23 cellular contexts compared by ENCODE assay signal in the genomic region with DNA sequence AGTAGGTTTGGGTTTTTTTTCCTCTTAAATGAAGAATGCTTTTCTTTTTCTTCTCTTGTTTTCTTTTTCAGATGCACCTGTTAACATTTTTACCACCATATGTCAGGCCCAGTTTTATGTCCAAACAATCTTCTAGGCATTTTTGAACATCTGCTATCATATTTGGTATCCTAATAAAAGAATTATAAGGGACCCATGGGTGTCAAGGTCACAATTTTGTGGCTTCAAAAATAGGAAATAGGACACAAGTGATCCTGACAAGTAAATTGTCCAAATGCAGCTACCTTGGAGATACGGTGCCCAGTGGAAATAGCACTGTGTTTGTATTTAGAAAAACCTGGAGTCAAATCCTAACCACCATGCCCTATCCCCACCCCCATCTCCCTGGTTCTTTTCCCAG.
DNase-seq lines count a peak whose midpoint lies in the region; ATAC-seq lines count a peak whose summit lies in the region.
"Had no signal": no experiment of that assay in that cellular context is flagged by ENCODE, and none has a peak within 500 bp of the region (broad histone marks: within the 10 kb centered on the region; RNA-seq: fewer than 3 reads in every experiment).

No MANE protein-coding gene starts in this region.

- CTCF ChIA-PET in naive thymus-derived CD4-positive, alpha-beta T cell (lab: Charles Lee) = no interaction called here

- no peak overlapping the region for H3K4me3 ChIP-seq in naive thymus-derived CD4-positive, alpha-beta T cell (ENCODE audit: low read length)
- H3K4me3 ChIP-seq: A549; BLaER1 treated with 17β-estradiol and CSF1 and Interleukin-3, amounts not matched to agents 10 nM and 100 nM; GM12878 had no signal

- no peak for ATAC-seq in naive thymus-derived CD4-positive, alpha-beta T cell
- ATAC-seq: A549, GM12878 had no signal

- no peaks in the 10 kb centered on the region for H3K27me3 ChIP-seq in naive thymus-derived CD4-positive, alpha-beta T cell (ENCODE audit: control insufficient read depth in 2 of 2, insufficient read depth in 2 of 2, low read length in 2 of 2)
- H3K27me3 ChIP-seq: BE2C; BLaER1 treated with 17β-estradiol and CSF1 and Interleukin-3, amounts not matched to agents 10 nM and 100 nM had no signal

- H3K4me1 ChIP-seq in naive thymus-derived CD4-positive, alpha-beta T cell (ENCODE audit: control insufficient read depth in 2 of 2, insufficient read depth in 2 of 2, low read length in 2 of 2) = no peaks in the 10 kb centered on the region
- H3K4me1 ChIP-seq: A549; BE2C; BLaER1 treated with 17β-estradiol and CSF1 and Interleukin-3, amounts not matched to agents 10 nM and 100 nM had no signal

- H3K27ac ChIP-seq in naive thymus-derived CD4-positive, alpha-beta T cell (ENCODE audit: low read depth, low read length) = no peak overlapping the region
- H3K27ac ChIP-seq: A549; BLaER1 treated with 17β-estradiol and CSF1 and Interleukin-3, amounts not matched to agents 10 nM and 100 nM had no signal

- no peaks in the 10 kb centered on the region for H3K36me3 ChIP-seq in naive thymus-derived CD4-positive, alpha-beta T cell (ENCODE audit: control insufficient read depth in 2 of 3, insufficient read depth in 3 of 3, low read length in 3 of 3)
- H3K36me3 ChIP-seq: BE2C; BLaER1 treated with 17β-estradiol and CSF1 and Interleukin-3, amounts not matched to agents 10 nM and 100 nM had no signal

- peaks cover 0 to 12% (median 0%) of the 10 kb centered on the region in 5 donors for H3K27me3 Mint-ChIP-seq in naive thymus-derived CD4-positive, alpha-beta T cell
- H3K27me3 Mint-ChIP-seq: CD4-positive, alpha-beta T cell; CD8-positive, alpha-beta memory T cell had no signal

- DNase-seq in DMS 273 treated with DMSO at 0.1 percent for 48 hours (lab: John Stamatoyannopoulos, UW) (peak; percentile 8), NCI-H2171 (lab: John Stamatoyannopoulos, UW) (peak; percentile 69), NCI-H524 treated with DMSO at 0.1 percent for 48 hours (lab: John Stamatoyannopoulos, UW) (peak; percentile 59), cerebellum (ENCODE audit: low spot score) (peak; percentile 53), medulla oblongata (ENCODE audit: extremely low spot score) (no peak), NCI-H2081 treated with DMSO at 0.1 percent for 48 hours (lab: John Stamatoyannopoulos, UW) (no peak), NCI-H446 treated with DMSO at 0.1 percent for 48 hours (lab: John Stamatoyannopoulos, UW) (no peak)
- no peak for DNase-seq in naive thymus-derived CD4-positive, alpha-beta T cell
- DNase-seq: 8988T; ACHN; AML-193; BE2C; CD4-positive, alpha-beta T cell; CD8-positive, alpha-beta memory T cell; DMS153; DND-41; GDM1; H7; HCEC 1CT had no signal

- no peaks in the 10 kb centered on the region for H3K9me3 ChIP-seq in naive thymus-derived CD4-positive, alpha-beta T cell (ENCODE audit: control insufficient read depth in 2 of 3, low read length in 3 of 3)
- H3K9me3 ChIP-seq: A549; BE2C; BLaER1 treated with 17β-estradiol and CSF1 and Interleukin-3, amounts not matched to agents 10 nM and 100 nM had no signal

- intact Hi-C loops in naive thymus-derived CD4-positive, alpha-beta T cell (cut with micrococcal nuclease) = no loop called here

- H3K4me3 Mint-ChIP-seq in naive thymus-derived CD4-positive, alpha-beta T cell = no peak overlapping the region
- H3K4me3 Mint-ChIP-seq: CD14-positive monocyte; CD4-positive, alpha-beta T cell; CD8-positive, alpha-beta memory T cell had no signal

- H3K36me3 Mint-ChIP-seq in naive thymus-derived CD4-positive, alpha-beta T cell = no peaks in the 10 kb centered on the region
- H3K36me3 Mint-ChIP-seq: CD14-positive monocyte; CD8-positive, alpha-beta memory T cell had no signal

- H3K27ac Mint-ChIP-seq in naive thymus-derived CD4-positive, alpha-beta T cell = no peak overlapping the region
- H3K27ac Mint-ChIP-seq: CD14-positive monocyte; CD4-positive, alpha-beta T cell; CD8-positive, alpha-beta memory T cell had no signal

- H3K9me3 Mint-ChIP-seq in naive thymus-derived CD4-positive, alpha-beta T cell = peaks cover 0 to 8% (median 0%) of the 10 kb centered on the region in 11 donors
- H3K9me3 Mint-ChIP-seq: CD4-positive, alpha-beta T cell had no signal

- H3K4me1 Mint-ChIP-seq in naive thymus-derived CD4-positive, alpha-beta T cell = no peaks in the 10 kb centered on the region
- H3K4me1 Mint-ChIP-seq: CD14-positive monocyte; CD8-positive, alpha-beta memory T cell had no signal

- POLR2A ChIA-PET in naive thymus-derived CD4-positive, alpha-beta T cell (lab: Charles Lee) = no interaction called here

Comparison
In these comparisons a context has a peak if more than half of its experiments do, and no peak if none do; other contexts are left out.
1. DNase-seq: peak in DMS 273 treated with DMSO at 0.1 percent for 48 hours (single experiment), NCI-H2171 (single experiment), NCI-H524 treated with DMSO at 0.1 percent for 48 hours (single experiment) and cerebellum (single experiment); none in naive thymus-derived CD4-positive, alpha-beta T cell (0 of 9), medulla oblongata (single experiment), NCI-H2081 treated with DMSO at 0.1 percent for 48 hours (single experiment) and NCI-H446 treated with DMSO at 0.1 percent for 48 hours (single experiment).